20 cellular contexts compared by ENCODE assay signal in the genomic region with DNA sequence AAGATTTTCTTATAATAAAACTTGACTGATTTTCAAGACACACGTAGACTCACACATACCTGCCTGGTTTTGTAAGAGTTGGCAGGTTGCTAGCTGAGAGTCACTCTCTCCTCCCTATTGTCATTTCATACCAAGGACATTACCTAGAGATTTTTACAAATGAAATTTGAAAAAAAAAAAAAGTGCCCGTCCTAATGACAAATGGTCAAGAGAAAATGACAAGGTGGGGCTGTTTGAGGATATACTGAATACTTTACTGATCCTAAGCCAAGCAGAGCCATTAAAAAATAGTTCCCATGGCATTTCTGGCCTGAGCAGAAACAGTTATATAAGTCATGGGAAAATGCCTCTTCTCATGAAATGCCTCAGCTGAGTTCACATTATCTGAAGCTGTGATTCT.
"Had no signal": no experiment of that assay in that cellular context is flagged by ENCODE, and none has a peak within 500 bp of the region (broad histone marks: within the 10 kb centered on the region; RNA-seq: fewer than 3 reads in every experiment).

No MANE protein-coding gene starts in this region.

- H3K4me3 ChIP-seq: ascending aorta, cardiac muscle cell, colonic mucosa, spleen, suprapubic skin, upper lobe of left lung had no signal

- H3K27ac Mint-ChIP-seq: activated CD4-positive, alpha-beta memory T cell treated with anti-CD3 and anti-CD28 coated beads for 36 hours; activated naive CD8-positive, alpha-beta T cell treated with anti-CD3 and anti-CD28 coated beads, Interleukin-2, amount 50 U/mL, for 24 hours; immature natural killer cell; T-cell had no signal

- H3K4me1 ChIP-seq: colonic mucosa, suprapubic skin had no signal

- H3K4me3 Mint-ChIP-seq: activated CD4-positive, alpha-beta memory T cell treated with anti-CD3 and anti-CD28 coated beads for 36 hours; activated naive CD8-positive, alpha-beta T cell treated with anti-CD3 and anti-CD28 coated beads, Interleukin-2, amount 50 U/mL, for 24 hours; immature natural killer cell; neural crest cell; T-cell had no signal

- H3K9me3 Mint-ChIP-seq: activated CD4-positive, alpha-beta memory T cell treated with anti-CD3 and anti-CD28 coated beads for 36 hours; activated naive CD8-positive, alpha-beta T cell treated with anti-CD3 and anti-CD28 coated beads, Interleukin-2, amount 50 U/mL, for 24 hours; immature natural killer cell; neural crest cell; T-cell had no signal

- DNase-seq: activated CD4-positive, alpha-beta memory T cell treated with anti-CD3 and anti-CD28 coated beads for 36 hours; activated naive CD4-positive, alpha-beta T cell; activated naive CD8-positive, alpha-beta T cell treated with anti-CD3 and anti-CD28 coated beads, Interleukin-2, amount 50 U/mL, for 24 hours; colonic mucosa; effector CD4-positive, alpha-beta T cell; glutamatergic neuron; immature natural killer cell; right cardiac atrium; spleen; stimulated activated CD4-positive, alpha-beta T cell treated with anti-CD3 and anti-CD28 coated beads, Interleukin-2, amount 100 ng/mL, for 24 hours; stimulated activated naive CD4-positive, alpha-beta T cell; T-cell; T1000; upper lobe of left lung had no signal

- H3K9me3 ChIP-seq: ascending aorta, colonic mucosa, spleen, suprapubic skin, upper lobe of left lung had no signal

- H3K36me3 ChIP-seq: ascending aorta, cardiac muscle cell, colonic mucosa, spleen, suprapubic skin, upper lobe of left lung had no signal

- H3K4me1 Mint-ChIP-seq: immature natural killer cell had no signal

- H3K27me3 Mint-ChIP-seq: activated CD4-positive, alpha-beta memory T cell treated with anti-CD3 and anti-CD28 coated beads for 36 hours had no signal

- H3K27ac ChIP-seq: ascending aorta, cardiac muscle cell, colonic mucosa, epithelial cell of prostate, suprapubic skin, upper lobe of left lung, VCaP had no signal

- ATAC-seq: activated naive CD8-positive, alpha-beta T cell treated with anti-CD3 and anti-CD28 coated beads, Interleukin-2, amount 50 U/mL, for 24 hours; right cardiac atrium; T-cell had no signal

- H3K27me3 ChIP-seq: ascending aorta, cardiac muscle cell, colonic mucosa, suprapubic skin, upper lobe of left lung had no signal

- H3K36me3 Mint-ChIP-seq: activated CD4-positive, alpha-beta memory T cell treated with anti-CD3 and anti-CD28 coated beads for 36 hours; T-cell had no signal
